Comparison of ENCODE assay signal across 18 cellular contexts in the genomic region with DNA sequence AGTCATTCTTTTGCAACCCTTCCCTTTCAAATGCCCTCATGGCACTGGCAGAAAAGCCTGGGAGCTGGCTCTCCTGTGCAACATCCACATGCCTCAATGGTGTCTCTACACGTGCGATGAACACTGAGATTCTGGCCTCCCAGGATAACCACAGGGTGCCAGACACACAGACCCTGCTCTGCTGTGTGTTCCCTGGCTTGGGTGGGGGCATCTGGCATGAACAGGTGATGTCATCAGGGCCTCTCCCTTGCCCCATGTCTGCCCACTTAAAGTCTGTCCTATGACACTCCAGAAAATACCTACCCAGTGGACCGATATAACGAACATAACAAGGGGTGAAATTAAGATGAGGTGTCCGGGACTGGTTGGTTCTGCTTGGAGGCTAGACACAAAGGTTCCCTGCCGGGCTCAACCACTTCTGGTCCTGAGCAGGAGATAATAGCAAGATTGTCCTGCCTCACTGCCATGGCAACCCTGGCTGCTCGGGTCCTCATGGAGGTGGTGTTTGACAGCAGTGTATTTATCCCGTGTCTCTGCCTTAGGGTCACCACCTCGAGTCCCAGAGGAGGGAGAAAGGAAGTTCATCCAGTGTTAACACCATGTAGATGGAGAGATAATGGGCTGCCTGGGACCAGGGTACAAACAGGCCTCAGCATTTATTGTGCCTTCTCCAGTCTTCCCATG. TPM values are rescaled to one million over a fixed set of nuclear protein-coding genes. Genes with fewer than 3 reads are reported as not detected.
A peak's percentile ranks its signal among the peaks of the same experiment; 100 is the strongest.
DNase-seq lines count a peak whose midpoint lies in the region; ATAC-seq and TF ChIP-seq lines count a peak whose summit lies in the region.
"Had no signal": no experiment of that assay in that cellular context is flagged by ENCODE, and none has a peak within 500 bp of the region (broad histone marks: within the 10 kb centered on the region; RNA-seq: fewer than 3 reads in every experiment).

No MANE protein-coding gene starts in this region.

- TF ChIP-seq CTCF in chondrocyte (IDR thresholded peaks at IDR 0.05) = no peak

- H3K36me3 Mint-ChIP-seq in T-helper 1 cell treated with Interleukin-12 subunit alpha and Interleukin-12 subunit beta and Interleukin-4 antibody, amounts not matched to agents 30 μg/mL and 1 μg/mL, for 36 hours (ENCODE audit: low read depth) = peaks cover 5% of the 10 kb centered on the region
- H3K36me3 Mint-ChIP-seq in chondrocyte (ENCODE audit: low read depth) = peaks cover 2% of the 10 kb centered on the region
- no peaks in the 10 kb centered on the region for H3K36me3 Mint-ChIP-seq in stimulated activated effector memory CD8-positive, alpha-beta T cell treated with anti-CD3 and anti-CD28 coated beads, Interleukin-12 subunit alpha, Interleukin-12 subunit beta, amount 100 ng/mL, for 72 hours

- ATAC-seq in stimulated activated effector memory CD8-positive, alpha-beta T cell treated with anti-CD3 and anti-CD28 coated beads, Interleukin-12 subunit alpha, Interleukin-12 subunit beta, amount 100 ng/mL, for 72 hours = no peak
- no peak for ATAC-seq in GM21515 (IDR thresholded peaks at IDR 0.05; ENCODE audit: unreplicated experiment)

- H3K4me3 Mint-ChIP-seq in T-helper 1 cell treated with Interleukin-12 subunit alpha and Interleukin-12 subunit beta and Interleukin-4 antibody, amounts not matched to agents 30 μg/mL and 1 μg/mL, for 36 hours = no peak overlapping the region
- H3K4me3 Mint-ChIP-seq in chondrocyte (ENCODE audit: unreplicated experiment) = no peak overlapping the region
- H3K4me3 Mint-ChIP-seq in stimulated activated effector memory CD8-positive, alpha-beta T cell treated with anti-CD3 and anti-CD28 coated beads, Interleukin-12 subunit alpha, Interleukin-12 subunit beta, amount 100 ng/mL, for 72 hours = no peak overlapping the region
- H3K4me3 Mint-ChIP-seq: activated T-cell treated with anti-CD3 and anti-CD28 coated beads, Interleukin-2, amount 50 U/mL, for 24 hours; HFFc6 had no signal

- H3K27ac Mint-ChIP-seq in T-helper 1 cell treated with Interleukin-12 subunit alpha and Interleukin-12 subunit beta and Interleukin-4 antibody, amounts not matched to agents 30 μg/mL and 1 μg/mL, for 36 hours = peak overlapping the region; percentile 50
- H3K27ac Mint-ChIP-seq in chondrocyte (ENCODE audit: unreplicated experiment) = no peak overlapping the region
- H3K27ac Mint-ChIP-seq in stimulated activated effector memory CD8-positive, alpha-beta T cell treated with anti-CD3 and anti-CD28 coated beads, Interleukin-12 subunit alpha, Interleukin-12 subunit beta, amount 100 ng/mL, for 72 hours = peak overlapping the region; percentile 20
- H3K27ac Mint-ChIP-seq: activated T-cell treated with anti-CD3 and anti-CD28 coated beads, Interleukin-2, amount 50 U/mL, for 24 hours; HFFc6 had no signal

- DNase-seq in T-helper 1 cell = no peak
- peak; percentile 63 to 75 for DNase-seq in NCI-H187 (lab: John Stamatoyannopoulos, UW)
- DNase-seq in chondrocyte (ENCODE audit: low spot score) = peak; percentile 72
- DNase-seq in stimulated activated effector memory CD8-positive, alpha-beta T cell treated with anti-CD3 and anti-CD28 coated beads, Interleukin-12 subunit alpha, Interleukin-12 subunit beta, amount 100 ng/mL, for 72 hours (ENCODE audit: low spot score in 2 of 2) = no peak
- no peak for DNase-seq in activated CD4-positive, alpha-beta T cell treated with anti-CD3 and anti-CD28 coated beads for 1 hour
- DNase-seq: brain microvascular endothelial cell, heart right ventricle, HFFc6, IMR-90, left cardiac atrium, mammary epithelial cell, NCI-H1436, NCI-H226 had no signal

- peaks cover 44% of the 10 kb centered on the region for H3K4me1 Mint-ChIP-seq in T-helper 1 cell treated with Interleukin-12 subunit alpha and Interleukin-12 subunit beta and Interleukin-4 antibody, amounts not matched to agents 30 μg/mL and 1 μg/mL, for 36 hours (ENCODE audit: low read depth)
- no peaks in the 10 kb centered on the region for H3K4me1 Mint-ChIP-seq in chondrocyte (ENCODE audit: low read depth)
- H3K4me1 Mint-ChIP-seq in stimulated activated effector memory CD8-positive, alpha-beta T cell treated with anti-CD3 and anti-CD28 coated beads, Interleukin-12 subunit alpha, Interleukin-12 subunit beta, amount 100 ng/mL, for 72 hours = peaks cover 46% of the 10 kb centered on the region

- no peaks in the 10 kb centered on the region for H3K9me3 Mint-ChIP-seq in T-helper 1 cell treated with Interleukin-12 subunit alpha and Interleukin-12 subunit beta and Interleukin-4 antibody, amounts not matched to agents 30 μg/mL and 1 μg/mL, for 36 hours
- H3K9me3 Mint-ChIP-seq in chondrocyte (ENCODE audit: low read depth) = no peaks in the 10 kb centered on the region
- no peaks in the 10 kb centered on the region for H3K9me3 Mint-ChIP-seq in stimulated activated effector memory CD8-positive, alpha-beta T cell treated with anti-CD3 and anti-CD28 coated beads, Interleukin-12 subunit alpha, Interleukin-12 subunit beta, amount 100 ng/mL, for 72 hours
- H3K9me3 Mint-ChIP-seq: activated T-cell treated with anti-CD3 and anti-CD28 coated beads, Interleukin-2, amount 50 U/mL, for 24 hours; HFFc6 had no signal

- H3K27me3 Mint-ChIP-seq in T-helper 1 cell treated with Interleukin-12 subunit alpha and Interleukin-12 subunit beta and Interleukin-4 antibody, amounts not matched to agents 30 μg/mL and 1 μg/mL, for 36 hours (ENCODE audit: low read depth) = peaks cover 28% of the 10 kb centered on the region
- peaks cover 59% of the 10 kb centered on the region for H3K27me3 Mint-ChIP-seq in chondrocyte (ENCODE audit: low read depth)

RNA-seq across cellular contexts. Expression of gene INSRR, which starts 19.3 kb away (rescaled TPM):
- total RNA-seq in chondrocyte = not detected in 3 replicates
- total RNA-seq: activated CD8-positive, alpha-beta memory T cell treated with anti-CD3 and anti-CD28 coated beads for 36 hours; HFFc6; IMR-90; mammary epithelial cell; Peyer's patch had no signal

RNA-seq across cellular contexts. Expression of gene NTRK1, which starts 21.1 kb away (rescaled TPM):
- not detected in 3 replicates for total RNA-seq in chondrocyte
- total RNA-seq: IMR-90, mammary epithelial cell had no signal

RNA-seq across cellular contexts. Expression of gene SH2D2A, which starts 22.9 kb away (rescaled TPM):
- total RNA-seq in chondrocyte = not detected in 3 replicates
- total RNA-seq: IMR-90 had no signal

RNA-seq across cellular contexts. Expression of gene PEAR1, which starts 54.0 kb away (rescaled TPM):
- 1.4 to 13.7 TPM (median 9.9 TPM) in 3 replicates for total RNA-seq in chondrocyte

Comparison
In these comparisons a context has a peak if more than half of its experiments do, and no peak if none do; other contexts are left out.
1. DNase-seq: peak in NCI-H187 (2 of 2) and chondrocyte (single experiment); none in T-helper 1 cell (0 of 5), stimulated activated effector memory CD8-positive, alpha-beta T cell treated with anti-CD3 and anti-CD28 coated beads, Interleukin-12 subunit alpha, Interleukin-12 subunit beta, amount 100 ng/mL, for 72 hours (0 of 2) and activated CD4-positive, alpha-beta T cell treated with anti-CD3 and anti-CD28 coated beads for 1 hour (single experiment).